In the genomic region with DNA sequence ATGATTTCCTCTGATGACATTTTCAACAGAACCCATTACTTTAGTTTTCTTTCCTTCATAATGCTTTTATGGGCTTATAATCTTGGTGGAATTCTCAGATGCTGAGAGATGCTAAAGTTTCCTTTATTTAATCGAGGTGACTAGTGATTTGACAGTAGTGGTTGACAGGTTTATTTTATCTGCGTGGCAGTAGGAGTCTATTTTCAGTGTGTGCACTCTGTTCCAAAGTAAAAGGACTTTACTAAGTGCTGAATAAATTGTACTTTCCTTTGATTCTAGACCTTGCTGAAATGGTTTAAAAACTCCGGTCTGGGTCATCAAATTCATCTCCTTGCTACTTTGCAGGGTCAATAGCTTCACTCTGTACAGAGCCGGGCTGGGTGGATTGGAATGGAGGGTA, we compare ENCODE assay signal across 23 cellular contexts.
DNase-seq lines count a peak whose midpoint lies in the region; ATAC-seq and TF ChIP-seq lines count a peak whose summit lies in the region.
"Had no signal": no experiment of that assay in that cellular context is flagged by ENCODE, and none has a peak within 500 bp of the region (broad histone marks: within the 10 kb centered on the region; RNA-seq: fewer than 3 reads in every experiment).

No MANE protein-coding gene starts in this region.

- peaks cover 16% of the 10 kb centered on the region for H3F3A ChIP-seq in SK-N-SH (replicated peaks; ENCODE audit: insufficient read depth)
- peaks cover under 1% of the 10 kb centered on the region for H3F3A ChIP-seq in smooth muscle cell (ENCODE audit: low read depth)

- H3K9ac ChIP-seq in SK-N-SH (no peak overlapping the region), smooth muscle cell (ENCODE audit: low read depth) (no peak overlapping the region), colonic mucosa (ENCODE audit: low read depth in 2 of 2, low read length in 2 of 2) (no peak overlapping the region)
- H3K9ac ChIP-seq: BLaER1 treated with 17β-estradiol and CSF1 and Interleukin-3, amounts not matched to agents 10 nM and 100 nM had no signal

- H3K4me3 ChIP-seq in SK-N-SH (ENCODE audit: low read depth in 2 of 2, low read length in 1 of 2): no peak overlapping the region
- H3K4me3 ChIP-seq in left ventricle myocardium inferior: no peak overlapping the region
- H3K4me3 ChIP-seq in smooth muscle cell: no peak overlapping the region
- no peak overlapping the region for H3K4me3 ChIP-seq in colonic mucosa
- H3K4me3 ChIP-seq: BLaER1 treated with 17β-estradiol and CSF1 and Interleukin-3, amounts not matched to agents 10 nM and 100 nM; GM12878; GM23338 had no signal

- no peak for ATAC-seq in SK-N-SH treated with all-trans-retinoic acid at 6 μM for 48 hours
- ATAC-seq in Right ventricle myocardium inferior: no peak
- ATAC-seq in activated CD4-positive, CD25-positive, alpha-beta regulatory T cell treated with anti-CD3 and anti-CD28 coated beads, Interleukin-2, amount 50 U/mL, for 24 hours: no peak
- ATAC-seq: GM12878, GM23338, HCT116 had no signal

- no peak overlapping the region for H3K4me3 Mint-ChIP-seq in nephron
- H3K4me3 Mint-ChIP-seq: CD14-positive monocyte; CD4-positive, alpha-beta T cell; CD8-positive, alpha-beta memory T cell; GM23338; H9 had no signal

- H3K27ac ChIP-seq in SK-N-SH (ENCODE audit: low read depth in 2 of 2, low read length in 1 of 2) (no peak overlapping the region), left ventricle myocardium inferior (replicated peaks) (peak overlapping the region; percentile 18), smooth muscle cell (ENCODE audit: low read depth) (peak overlapping the region; percentile 80), colonic mucosa (no peak overlapping the region)
- H3K27ac ChIP-seq: 22Rv1; BLaER1 treated with 17β-estradiol and CSF1 and Interleukin-3, amounts not matched to agents 10 nM and 100 nM had no signal

- no peak overlapping the region for H3K4me2 ChIP-seq in SK-N-SH
- no peak overlapping the region for H3K4me2 ChIP-seq in smooth muscle cell
- H3K4me2 ChIP-seq: GM23338 had no signal

- peaks cover 6% of the 10 kb centered on the region for H3K27me3 Mint-ChIP-seq in nephron (ENCODE audit: low read depth)
- H3K27me3 Mint-ChIP-seq: CD4-positive, alpha-beta T cell had no signal

- CTCF ChIA-PET in SK-N-SH (lab: Yijun Ruan, JAX): no interaction called here

- no peak for TF ChIP-seq EP300 in SK-N-SH (IDR thresholded peaks at IDR 0.05; ENCODE audit: borderline replicate concordance in 1 of 2, low read depth in 1 of 2, low read length in 1 of 2)

- H3K79me2 ChIP-seq in SK-N-SH (ENCODE audit: insufficient read depth) (no peaks in the 10 kb centered on the region), smooth muscle cell (ENCODE audit: low read depth) (no peaks in the 10 kb centered on the region)

- H3K36me3 ChIP-seq in SK-N-SH (replicated peaks in 1 of 2; ENCODE audit: control insufficient read depth in 1 of 2, insufficient read depth in 2 of 2, low read length in 1 of 2) (no peaks in the 10 kb centered on the region), left ventricle myocardium inferior (no peaks in the 10 kb centered on the region), smooth muscle cell (ENCODE audit: low read depth) (no peaks in the 10 kb centered on the region), colonic mucosa (no peaks in the 10 kb centered on the region)
- H3K36me3 ChIP-seq: BE2C; BLaER1 treated with 17β-estradiol and CSF1 and Interleukin-3, amounts not matched to agents 10 nM and 100 nM had no signal

- H3K9me3 ChIP-seq in SK-N-SH: no peaks in the 10 kb centered on the region
- no peaks in the 10 kb centered on the region for H3K9me3 ChIP-seq in left ventricle myocardium inferior (replicated peaks)
- no peaks in the 10 kb centered on the region for H3K9me3 ChIP-seq in smooth muscle cell (replicated peaks; ENCODE audit: low read depth)
- no peaks in the 10 kb centered on the region for H3K9me3 ChIP-seq in colonic mucosa
- H3K9me3 ChIP-seq: BE2C; BLaER1 treated with 17β-estradiol and CSF1 and Interleukin-3, amounts not matched to agents 10 nM and 100 nM had no signal

- POLR2A ChIA-PET in SK-N-SH (lab: Yijun Ruan, JAX): no interaction called here

- H3K27me3 ChIP-seq in SK-N-SH (ENCODE audit: insufficient read depth) (no peaks in the 10 kb centered on the region), left ventricle myocardium inferior (ENCODE audit: low read depth) (no peaks in the 10 kb centered on the region), smooth muscle cell (ENCODE audit: low read depth) (no peaks in the 10 kb centered on the region), colonic mucosa (no peaks in the 10 kb centered on the region)
- H3K27me3 ChIP-seq: BE2C; BLaER1 treated with 17β-estradiol and CSF1 and Interleukin-3, amounts not matched to agents 10 nM and 100 nM had no signal

- intact Hi-C loops in left ventricle myocardium inferior (cut with micrococcal nuclease): no loop called here
- intact Hi-C loops in Right ventricle myocardium inferior (cut with DNase I): loop anchor here (5.0 kb wide), 1 partner anchor 101 kb away; no protein-coding TSS in a partner anchor
- intact Hi-C loops in colonic mucosa (cut with DNase I): no loop called here

- DNase-seq in SK-N-SH: no peak
- no peak for DNase-seq in left ventricle myocardium inferior
- DNase-seq in Right ventricle myocardium inferior (ENCODE audit: missing footprints): no peak
- DNase-seq in smooth muscle cell (lab: John Stamatoyannopoulos, UW; ENCODE audit: unreplicated experiment): no peak
- DNase-seq in colonic mucosa: no peak
- DNase-seq: AML-193; BE2C; CD4-positive, alpha-beta T cell; CD8-positive, alpha-beta memory T cell; DMS 273 treated with DMSO at 0.1 percent for 48 hours; DMS79; EL; GDM1; H9 had no signal

- H3K36me3 Mint-ChIP-seq in nephron (ENCODE audit: low read depth): no peaks in the 10 kb centered on the region
- H3K36me3 Mint-ChIP-seq: CD8-positive, alpha-beta memory T cell had no signal

- H4K20me1 ChIP-seq in SK-N-SH (ENCODE audit: insufficient read depth) (no peaks in the 10 kb centered on the region), smooth muscle cell (ENCODE audit: low read depth) (no peaks in the 10 kb centered on the region)
- H4K20me1 ChIP-seq: BLaER1 treated with 17β-estradiol and CSF1 and Interleukin-3, amounts not matched to agents 10 nM and 100 nM had no signal

- peaks cover 65% of the 10 kb centered on the region for H3K4me1 Mint-ChIP-seq in nephron
- H3K4me1 Mint-ChIP-seq: CD8-positive, alpha-beta memory T cell had no signal

- WGBS in SK-N-SH (ENCODE audit: low lambda C conversion rate): 94% methylated on average over 4 of the region's 4 CpGs
- WGBS in smooth muscle cell (ENCODE audit: low lambda C conversion rate): 82% methylated on average over 4 of the region's 4 CpGs

- H3K27ac Mint-ChIP-seq in nephron: peak overlapping the region in 2 of 3 experiments; percentile 16 to 21
- H3K27ac Mint-ChIP-seq: CD14-positive monocyte; CD4-positive, alpha-beta T cell; CD8-positive, alpha-beta memory T cell; GM23338; H9 had no signal

- TF ChIP-seq CTCF in SK-N-SH (IDR thresholded peaks at IDR 0.05): no peak
- no peak for TF ChIP-seq CTCF in left ventricle myocardium inferior (IDR thresholded peaks at IDR 0.05; ENCODE audit: borderline replicate concordance)
- no peak for TF ChIP-seq CTCF in nephron (IDR thresholded peaks at IDR 0.05; ENCODE audit: unreplicated experiment in 3 of 3)
- no peak for TF ChIP-seq CTCF in smooth muscle cell (IDR thresholded peaks at IDR 0.05; ENCODE audit: borderline replicate concordance, insufficient read depth, poor library complexity, severe bottlenecking)
- no peak for TF ChIP-seq CTCF in colonic mucosa (IDR thresholded peaks at IDR 0.05)

- H3K9me2 ChIP-seq in SK-N-SH: no peaks in the 10 kb centered on the region

- TF ChIP-seq RAD21 in SK-N-SH (IDR thresholded peaks at IDR 0.05; ENCODE audit: low read length): no peak

- H2AFZ ChIP-seq in SK-N-SH (ENCODE audit: low read depth): peak overlapping the region; percentile 43; the same call in 1 of the 2 replicates
- H2AFZ ChIP-seq in smooth muscle cell (ENCODE audit: low read depth): no peak overlapping the region
- H2AFZ ChIP-seq: GM23338 had no signal

- H3K4me1 ChIP-seq in SK-N-SH (ENCODE audit: control insufficient read depth in 1 of 2, insufficient read depth in 2 of 2, low read depth in 1 of 2, low read length in 1 of 2): peaks cover 0 to 12% of the 10 kb centered on the region in 2 experiments; a peak in 2 of 4 replicates
- peaks cover 33% of the 10 kb centered on the region for H3K4me1 ChIP-seq in left ventricle myocardium inferior
- H3K4me1 ChIP-seq in smooth muscle cell (ENCODE audit: low read depth): peaks cover 7% of the 10 kb centered on the region
- H3K4me1 ChIP-seq in colonic mucosa: peaks cover 9% of the 10 kb centered on the region
- H3K4me1 ChIP-seq: BE2C had no signal

- H3K9me3 Mint-ChIP-seq in nephron: no peaks in the 10 kb centered on the region
- H3K9me3 Mint-ChIP-seq: CD14-positive monocyte; CD4-positive, alpha-beta T cell; GM23338; H9 had no signal

TF ChIP-seq in SK-N-SH, 30 proteins besides CTCF, POLR2A, EP300 and RAD21:
- no peak for TF ChIP-seq NRF1 (IDR thresholded peaks at IDR 0.05; ENCODE audit: low read depth, low read length)
- TF ChIP-seq FOXJ3 (CRISPR knock-in tag; IDR thresholded peaks at IDR 0.05): no peak
TF ChIP-seq in SK-N-SH: peak in this region for 0.

TF ChIP-seq in SK-N-SH treated with all-trans-retinoic acid at 6 μM for 48 hours, 23 proteins besides CTCF, POLR2A, EP300 and RAD21 (continues in another document):
- no peak for TF ChIP-seq ZFP30 (CRISPR knock-in tag; IDR thresholded peaks at IDR 0.05)
- TF ChIP-seq, protein P1, sequence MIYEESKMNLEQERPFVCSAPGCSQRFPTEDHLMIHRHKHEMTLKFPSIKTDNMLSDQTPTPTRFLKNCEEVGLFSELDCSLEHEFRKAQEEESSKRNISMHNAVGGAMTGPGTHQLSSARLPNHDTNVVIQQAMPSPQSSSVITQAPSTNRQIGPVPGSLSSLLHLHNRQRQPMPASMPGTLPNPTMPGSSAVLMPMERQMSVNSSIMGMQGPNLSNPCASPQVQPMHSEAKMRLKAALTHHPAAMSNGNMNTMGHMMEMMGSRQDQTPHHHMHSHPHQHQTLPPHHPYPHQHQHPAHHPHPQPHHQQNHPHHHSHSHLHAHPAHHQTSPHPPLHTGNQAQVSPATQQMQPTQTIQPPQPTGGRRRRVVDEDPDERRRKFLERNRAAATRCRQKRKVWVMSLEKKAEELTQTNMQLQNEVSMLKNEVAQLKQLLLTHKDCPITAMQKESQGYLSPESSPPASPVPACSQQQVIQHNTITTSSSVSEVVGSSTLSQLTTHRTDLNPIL (CRISPR knock-in tag; IDR thresholded peaks at IDR 0.05; ENCODE audit: low read depth): no peak

Comparison
In these comparisons a context has a peak if more than half of its experiments do, and no peak if none do; other contexts are left out.
1. H3K27ac ChIP-seq: peak in left ventricle myocardium inferior (single experiment) and smooth muscle cell (single experiment); none in SK-N-SH (0 of 2) and colonic mucosa (single experiment).